1 cellular context compared by ENCODE assay signal in the genomic region with DNA sequence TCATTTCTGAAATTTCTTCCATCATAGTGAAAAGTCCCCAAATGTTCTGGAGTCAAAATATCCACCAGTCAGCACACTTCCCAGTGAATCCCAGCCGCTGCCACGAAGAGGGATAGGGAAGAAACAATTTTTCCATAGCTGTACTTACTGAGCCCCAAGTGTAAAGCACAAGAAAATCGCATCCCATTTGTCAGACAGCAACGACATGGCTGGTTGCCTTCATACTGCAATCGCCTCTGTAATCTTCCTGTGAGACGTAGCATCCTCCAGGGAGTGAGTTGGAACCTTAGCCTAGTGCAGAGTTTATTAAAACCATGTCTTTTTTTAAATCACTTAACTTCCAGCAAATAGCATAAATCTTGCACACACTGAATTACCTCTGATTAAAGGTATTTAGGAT.
TF ChIP-seq lines count a peak whose summit lies in the region.

No MANE protein-coding gene starts in this region.

TF ChIP-seq in IMR-90, 13 proteins besides CTCF, POLR2A, EP300 and RAD21:
- TF ChIP-seq MAFK (IDR thresholded peaks at IDR 0.05; ENCODE audit: low read depth, low read length), result no peak
- TF ChIP-seq FOS (IDR thresholded peaks at IDR 0.05; ENCODE audit: low read depth, low read length), result no peak
- TF ChIP-seq BHLHE40 (IDR thresholded peaks at IDR 0.05; ENCODE audit: low read depth, low read length), result no peak
- TF ChIP-seq CEBPB (IDR thresholded peaks at IDR 0.05; ENCODE audit: low read depth, low read length), result no peak
- TF ChIP-seq NFE2L2 (IDR thresholded peaks at IDR 0.05; ENCODE audit: low read depth, low read length), result no peak
- TF ChIP-seq MAZ (IDR thresholded peaks at IDR 0.05; ENCODE audit: borderline replicate concordance, low read depth, low read length), result no peak
- no peak for TF ChIP-seq CHD1 (IDR thresholded peaks at IDR 0.05; ENCODE audit: low read depth, low read length)
- TF ChIP-seq, protein P1, sequence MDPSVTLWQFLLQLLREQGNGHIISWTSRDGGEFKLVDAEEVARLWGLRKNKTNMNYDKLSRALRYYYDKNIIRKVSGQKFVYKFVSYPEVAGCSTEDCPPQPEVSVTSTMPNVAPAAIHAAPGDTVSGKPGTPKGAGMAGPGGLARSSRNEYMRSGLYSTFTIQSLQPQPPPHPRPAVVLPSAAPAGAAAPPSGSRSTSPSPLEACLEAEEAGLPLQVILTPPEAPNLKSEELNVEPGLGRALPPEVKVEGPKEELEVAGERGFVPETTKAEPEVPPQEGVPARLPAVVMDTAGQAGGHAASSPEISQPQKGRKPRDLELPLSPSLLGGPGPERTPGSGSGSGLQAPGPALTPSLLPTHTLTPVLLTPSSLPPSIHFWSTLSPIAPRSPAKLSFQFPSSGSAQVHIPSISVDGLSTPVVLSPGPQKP (IDR thresholded peaks at IDR 0.05; ENCODE audit: borderline replicate concordance, low read depth, low read length), result no peak
- TF ChIP-seq RFX5 (IDR thresholded peaks at IDR 0.05; ENCODE audit: low read depth, low read length), result no peak
- TF ChIP-seq MXI1 (IDR thresholded peaks at IDR 0.05; ENCODE audit: borderline replicate concordance, low read depth, low read length), result no peak
- TF ChIP-seq, protein P2, sequence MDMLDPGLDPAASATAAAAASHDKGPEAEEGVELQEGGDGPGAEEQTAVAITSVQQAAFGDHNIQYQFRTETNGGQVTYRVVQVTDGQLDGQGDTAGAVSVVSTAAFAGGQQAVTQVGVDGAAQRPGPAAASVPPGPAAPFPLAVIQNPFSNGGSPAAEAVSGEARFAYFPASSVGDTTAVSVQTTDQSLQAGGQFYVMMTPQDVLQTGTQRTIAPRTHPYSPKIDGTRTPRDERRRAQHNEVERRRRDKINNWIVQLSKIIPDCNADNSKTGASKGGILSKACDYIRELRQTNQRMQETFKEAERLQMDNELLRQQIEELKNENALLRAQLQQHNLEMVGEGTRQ (IDR thresholded peaks at IDR 0.05; ENCODE audit: low read depth, low read length), result no peak
- TF ChIP-seq SMC3 (IDR thresholded peaks at IDR 0.05; ENCODE audit: low read depth, low read length), result no peak
